In genomic region chr6:31462026-31462963, GRCh38 we compare ENCODE assay signal across 8 cellular contexts. TPM values are rescaled to one million over a fixed set of nuclear protein-coding genes. Genes with fewer than 3 reads are reported as not detected.
DNase-seq lines count a peak whose midpoint lies in the region; FAIRE-seq and TF ChIP-seq lines count a peak whose summit lies in the region.

No MANE protein-coding gene starts in this region.

- no peak for DNase-seq in PC-9
- peak; percentile 64 for DNase-seq in fibroblast of mammary gland (ENCODE audit: low read depth)
- DNase-seq in ureter (ENCODE audit: low spot score), result no peak
- DNase-seq in D721Med (ENCODE audit: insufficient read length, low spot score), result no peak
- DNase-seq in activated CD8-positive, alpha-beta memory T cell treated with anti-CD3 and anti-CD28 coated beads, Interleukin-2, amount 50 U/mL, for 4 hours, result no peak
- DNase-seq in NCI-H187 (lab: John Stamatoyannopoulos, UW), result no peak

- H3K36me3 ChIP-seq in PC-9 (ENCODE audit: low read depth) (no peaks in the 10 kb centered on the region), rectal smooth muscle tissue (ENCODE audit: control insufficient read depth, insufficient read depth, low read length) (no peaks in the 10 kb centered on the region)

- H3K27me3 ChIP-seq in PC-9 (ENCODE audit: insufficient read depth, low read depth) (no peaks in the 10 kb centered on the region), rectal smooth muscle tissue (ENCODE audit: control insufficient read depth, insufficient read depth, low read length) (no peaks in the 10 kb centered on the region)

- H2AFZ ChIP-seq in PC-9, result peak overlapping the region; percentile 77

- no peak for TF ChIP-seq CTCF in GM12875 (IDR thresholded peaks at IDR 0.05; ENCODE audit: borderline replicate concordance, insufficient read depth, low read depth, low read length)
- TF ChIP-seq CTCF in PC-9 (conservative IDR thresholded peaks at IDR 0.05), result no peak
- TF ChIP-seq CTCF in fibroblast of mammary gland (conservative IDR thresholded peaks at IDR 0.05; ENCODE audit: control insufficient read depth, insufficient read depth, low read depth, low read length), result no peak
- no peak for TF ChIP-seq CTCF in D721Med (IDR thresholded peaks at IDR 0.05; ENCODE audit: insufficient read depth, missing control alignments)

- POLR2A ChIA-PET in PC-9 (lab: Charles Lee; ENCODE audit: unreplicated experiment), result interaction anchor here (0.5 to 0.7 kb wide), 11 partner anchors 11 to 848 kb away, joined by 3 to 8 read pairs (median 5); partner anchors contain the start of genes MICB, NELFE, SKIC2 and TCF19

- intact Hi-C loops in PC-9 (cut with micrococcal nuclease; ENCODE audit: unreplicated experiment), result no loop called here

- no peak for FAIRE-seq in D721Med (lab: Jason Lieb, UNC)

- TSS peak; percentile 44 for BruUV-seq in PC-9 (replicated peaks; lab: Mats Ljungman, UMichigan)

- peaks cover 6% of the 10 kb centered on the region; the same call in 1 of the 2 replicates for H3K4me1 ChIP-seq in PC-9 (replicated peaks; ENCODE audit: insufficient read depth)
- no peaks in the 10 kb centered on the region for H3K4me1 ChIP-seq in rectal smooth muscle tissue (ENCODE audit: control insufficient read depth, insufficient read depth, low read length)

- no peak overlapping the region for H3K27ac ChIP-seq in PC-9
- H3K27ac ChIP-seq in rectal smooth muscle tissue (ENCODE audit: low read depth, low read length), result no peak overlapping the region

- H3K9me2 ChIP-seq in PC-9 (ENCODE audit: insufficient read depth), result no peaks in the 10 kb centered on the region

- H3K79me2 ChIP-seq in PC-9 (ENCODE audit: low read depth), result no peaks in the 10 kb centered on the region

- H3K4me3 ChIP-seq in GM12875 (ENCODE audit: low read depth, low read length), result peak overlapping the region; percentile 65
- peak overlapping the region; percentile 59; the same call in 1 of the 2 replicates for H3K4me3 ChIP-seq in PC-9
- no peak overlapping the region for H3K4me3 ChIP-seq in fibroblast of mammary gland (ENCODE audit: control insufficient read depth, low read depth, low read length)
- H3K4me3 ChIP-seq in rectal smooth muscle tissue (ENCODE audit: low read length), result peak overlapping the region; percentile 72

- CTCF ChIA-PET in PC-9 (lab: Charles Lee), result interaction anchor here (0.6 kb wide), 3 partner anchors 20 to 1193 kb away, joined by 4 to 8 read pairs (median 5); partner anchors contain the start of gene MICA

- peak overlapping the region; percentile 72 for H3K4me2 ChIP-seq in PC-9

- peak overlapping the region; percentile 40 for H3K9ac ChIP-seq in rectal smooth muscle tissue (ENCODE audit: low read length)

- no peaks in the 10 kb centered on the region for H3F3A ChIP-seq in PC-9 (ENCODE audit: insufficient read depth, low read depth)

- no peaks in the 10 kb centered on the region for H4K20me1 ChIP-seq in PC-9 (ENCODE audit: insufficient read depth)

- no peaks in the 10 kb centered on the region for H3K9me3 ChIP-seq in PC-9 (ENCODE audit: insufficient read depth, low read depth)

RNA-seq across cellular contexts. Expression of gene MICB, which starts 35.6 kb away (rescaled TPM):
- total RNA-seq in PC-9 (2021) (26.7 and 37.8 TPM in 2 replicates), ureter (2.9 TPM)

RNA-seq across cellular contexts. Expression of gene MICA, which starts 58.9 kb away (rescaled TPM):
- total RNA-seq in PC-9 (2021) (11.8 and 13.5 TPM in 2 replicates), ureter (27.7 TPM)
